Comparison of ENCODE assay signal across 16 cellular contexts in the genomic region with DNA sequence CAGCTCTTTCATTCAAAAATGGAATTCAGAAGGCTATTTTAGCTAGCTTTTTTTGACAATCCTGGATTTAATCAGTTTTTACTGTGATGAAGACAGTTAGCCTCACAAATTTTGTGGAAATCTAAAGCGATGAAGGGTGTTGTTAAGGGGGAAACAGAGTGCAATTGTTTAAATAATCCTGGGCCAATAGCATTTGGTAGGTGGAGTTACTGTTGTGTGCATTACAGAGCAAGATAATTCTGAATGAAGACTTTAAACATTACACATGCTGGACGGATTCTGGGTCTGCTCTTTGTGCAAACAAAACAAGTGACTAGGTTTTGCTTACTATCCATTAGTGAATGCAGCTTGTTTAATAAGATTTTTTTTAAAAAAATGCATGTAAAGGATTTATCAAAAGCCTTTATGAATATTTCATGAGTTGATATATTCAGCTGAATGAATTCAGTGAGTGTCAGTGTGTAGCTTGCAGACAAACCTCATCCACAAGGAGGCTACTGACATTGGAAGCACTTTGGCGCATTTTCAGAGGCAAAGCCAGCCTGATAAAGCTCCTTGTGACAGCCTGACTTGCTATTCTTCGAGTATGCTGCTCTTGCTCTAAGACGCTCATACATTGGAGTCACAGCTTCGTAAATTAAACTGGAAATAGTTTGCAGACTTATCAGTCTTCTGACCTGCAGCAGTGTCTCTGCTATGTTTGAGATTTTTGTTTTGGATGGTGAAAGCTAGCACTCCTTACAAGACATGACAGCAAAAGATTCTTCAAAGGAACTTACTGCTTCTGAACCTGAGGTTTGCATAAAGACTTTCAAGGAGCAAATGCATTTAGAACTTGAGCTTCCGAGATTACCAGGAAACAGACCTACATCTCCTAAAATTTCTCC.
DNase-seq lines count a peak whose midpoint lies in the region; ATAC-seq, FAIRE-seq and TF ChIP-seq lines count a peak whose summit lies in the region.
"Had no signal": no experiment of that assay in that cellular context is flagged by ENCODE, and none has a peak within 500 bp of the region (broad histone marks: within the 10 kb centered on the region; RNA-seq: fewer than 3 reads in every experiment).

No MANE protein-coding gene starts in this region.

- TF ChIP-seq EP300 in stomach (IDR thresholded peaks at IDR 0.05) = no peak

- H3K4me1 ChIP-seq in stomach = peaks cover 0 to 13% (median 6%) of the 10 kb centered on the region in 4 donors
- H3K4me1 ChIP-seq: right lobe of liver had no signal

- ATAC-seq in GM18870 (IDR thresholded peaks at IDR 0.05; ENCODE audit: unreplicated experiment) = no peak
- ATAC-seq: HepG2; right lobe of liver; stimulated activated naive CD8-positive, alpha-beta T cell treated with anti-CD3 and anti-CD28 coated beads, Interleukin-15, amount 100 ng/mL, for 72 hours had no signal

- DNase-seq in M059J (ENCODE audit: low read depth) (peak; percentile 6), fibroblast of pulmonary artery (ENCODE audit: low read depth) (peak; percentile 45), pons (ENCODE audit: low spot score) (peak; percentile 98), stomach (no peak)
- no peak for DNase-seq in stimulated activated naive CD4-positive, alpha-beta T cell treated with Interleukin-2 at 50 U/mL for 16 hours (lab: John Stamatoyannopoulos, UW)
- DNase-seq in stimulated activated CD4-positive, alpha-beta T cell treated with anti-CD3 and anti-CD28 coated beads, Interleukin-4, amount 100 ng/mL, for 4 hours = no peak
- DNase-seq: activated CD4-positive, alpha-beta T cell treated with anti-CD3 and anti-CD28 coated beads, Interleukin-2, amount 10 ng/mL, durations not matched to agents 7 days and 5 days; CD8-positive, alpha-beta memory T cell; central memory CD4-positive, alpha-beta T cell; HFFc6; NCI-H1417 treated with DMSO at 0.1 percent for 48 hours; right lobe of liver; stimulated activated naive CD8-positive, alpha-beta T cell treated with anti-CD3 and anti-CD28 coated beads, Interleukin-15, amount 100 ng/mL, for 72 hours had no signal

- intact Hi-C loops in stomach (cut with DNase I; ENCODE audit: low total_unique reads) = no loop called here

- no peak overlapping the region for H3K27ac ChIP-seq in stomach
- H3K27ac ChIP-seq: right lobe of liver had no signal

- peak; percentile 87 for FAIRE-seq in TTC549 (lab: Jason Lieb, UNC)
- FAIRE-seq: HepG2 had no signal

- TF ChIP-seq CTCF in fibroblast of pulmonary artery (IDR thresholded peaks at IDR 0.05; ENCODE audit: low read length, missing control alignments) = peak; percentile 15
- TF ChIP-seq CTCF in stomach (IDR thresholded peaks at IDR 0.05) = no peak

- H3K36me3 ChIP-seq in stomach = no peaks in the 10 kb centered on the region
- H3K36me3 ChIP-seq: right lobe of liver had no signal

- no peaks in the 10 kb centered on the region for H3K9me3 ChIP-seq in stomach
- H3K9me3 ChIP-seq: right lobe of liver had no signal

- H3K27me3 ChIP-seq in stomach = no peaks in the 10 kb centered on the region
- H3K27me3 ChIP-seq: right lobe of liver had no signal

- TF ChIP-seq POLR2A in stomach (IDR thresholded peaks at IDR 0.05) = no peak

- 20 to 40% (median 25%) methylated on average over 7 of the region's 7 CpGs for WGBS in stomach, 5 donors

- H3K4me3 ChIP-seq in fibroblast of pulmonary artery (replicated peaks; ENCODE audit: low read depth, low read length) (peak overlapping the region; percentile 23), stomach (no peak overlapping the region)
- H3K4me3 ChIP-seq: right lobe of liver had no signal

Comparison
In these comparisons a context has a peak if more than half of its experiments do, and no peak if none do; other contexts are left out.
1. DNase-seq: peak in M059J (single experiment), fibroblast of pulmonary artery (single experiment) and pons (single experiment); none in stimulated activated naive CD4-positive, alpha-beta T cell treated with Interleukin-2 at 50 U/mL for 16 hours (single experiment), stimulated activated CD4-positive, alpha-beta T cell treated with anti-CD3 and anti-CD28 coated beads, Interleukin-4, amount 100 ng/mL, for 4 hours (0 of 2) and stomach (single experiment).